ENCODE assay signal across 22 cellular contexts in genomic region chr1:42973799-42974198, GRCh38. TPM values are rescaled to one million over a fixed set of nuclear protein-coding genes. Genes with fewer than 3 reads are reported as not detected.
DNase-seq lines count a peak whose midpoint lies in the region; ATAC-seq and TF ChIP-seq lines count a peak whose summit lies in the region.
"Had no signal": no experiment of that assay in that cellular context is flagged by ENCODE, and none has a peak within 500 bp of the region (broad histone marks: within the 10 kb centered on the region; RNA-seq: fewer than 3 reads in every experiment).

No MANE protein-coding gene starts in this region.

- H3K9me1 ChIP-seq in IMR-90 (ENCODE audit: insufficient read depth, low read length), result peaks cover 19% of the 10 kb centered on the region

- no peaks in the 10 kb centered on the region for H3K27me3 ChIP-seq in IMR-90 (ENCODE audit: control insufficient read depth, insufficient read depth, low read length)
- H3K27me3 ChIP-seq in trophoblast cell (ENCODE audit: insufficient read depth, low read length), result no peaks in the 10 kb centered on the region
- no peaks in the 10 kb centered on the region for H3K27me3 ChIP-seq in tibial nerve
- H3K27me3 ChIP-seq: MG63 had no signal

- intact Hi-C loops in IMR-90 (cut with micrococcal nuclease), result no loop called here

- H3K27ac ChIP-seq in IMR-90 (ENCODE audit: insufficient read depth, low read length), result no peak overlapping the region
- peak overlapping the region; percentile 35 for H3K27ac ChIP-seq in trophoblast cell (ENCODE audit: low read depth, low read length)
- peak overlapping the region in 1 of 4 donors; percentile 79 for H3K27ac ChIP-seq in tibial nerve

- no peak overlapping the region for H4K5ac ChIP-seq in IMR-90 (ENCODE audit: low read depth, low read length)

- no TSS peak for BruUV-seq in IMR-90 (replicated peaks; lab: Mats Ljungman, UMichigan)

- H4K12ac ChIP-seq in trophoblast cell (ENCODE audit: low read depth, low read length), result no peak overlapping the region

- H4K20me1 ChIP-seq in IMR-90 (ENCODE audit: insufficient read depth, low read length), result no peaks in the 10 kb centered on the region

- H2BK15ac ChIP-seq in IMR-90 (ENCODE audit: low read depth, low read length), result peak overlapping the region; percentile 13; the same call in 1 of the 3 replicates

- TF ChIP-seq CTCF in IMR-90 (conservative IDR thresholded peaks at IDR 0.05; ENCODE audit: low read depth, low read length) (no peak), WTC11 (IDR thresholded peaks at IDR 0.05) (no peak), mesothelial cell of epicardium (IDR thresholded peaks at IDR 0.05; ENCODE audit: unreplicated experiment) (no peak), tibial nerve (IDR thresholded peaks at IDR 0.05) (no peak), GM20000 (IDR thresholded peaks at IDR 0.05; ENCODE audit: extremely low read depth, missing control alignments) (no peak)

- H2AFZ ChIP-seq in IMR-90 (replicated peaks; ENCODE audit: low read length, poor library complexity), result no peak overlapping the region
- H2AFZ ChIP-seq in trophoblast cell (ENCODE audit: insufficient read depth, low read length, poor library complexity), result no peak overlapping the region

- H3K36me3 ChIP-seq in IMR-90 (ENCODE audit: control insufficient read depth, insufficient read depth, low read length) (peaks cover 10% of the 10 kb centered on the region), trophoblast cell (ENCODE audit: control insufficient read depth in 1 of 2, insufficient read depth in 2 of 2, low read length in 2 of 2) (no peaks in the 10 kb centered on the region), tibial nerve (peaks cover 0 to 6% (median 0%) of the 10 kb centered on the region in 3 donors)
- H3K36me3 ChIP-seq: MG63 had no signal

- dilution Hi-C loops in IMR-90 (cut with HindIII; ENCODE audit: low sequenced_read_pairs, unreplicated experiment), result no loop called here

- 0 out of 2 replicates have a peak overlapping the region, but pooled peaks have one; percentile 45 for H3K27ac Mint-ChIP-seq in WTC11
- H3K27ac Mint-ChIP-seq in mesothelial cell of epicardium, result peak overlapping the region; percentile 82
- H3K27ac Mint-ChIP-seq: B cell, CD14-positive monocyte had no signal

- H2BK120ac ChIP-seq in IMR-90 (ENCODE audit: low read depth, low read length), result no peak overlapping the region
- peak overlapping the region; percentile 7 for H2BK120ac ChIP-seq in trophoblast cell (ENCODE audit: insufficient read depth, low read length, poor library complexity)

- TF ChIP-seq RAD21 in IMR-90 (IDR thresholded peaks at IDR 0.05; ENCODE audit: low read length), result no peak

- H2BK20ac ChIP-seq in IMR-90 (ENCODE audit: low read depth, low read length), result peak overlapping the region; percentile 42; the same call in 1 of the 2 replicates

- H3K4me3 ChIP-seq in IMR-90 (ENCODE audit: insufficient read depth, low read depth, low read length) (no peak overlapping the region), trophoblast cell (ENCODE audit: low read depth, low read length) (no peak overlapping the region), tibial nerve (no peak overlapping the region)
- H3K4me3 ChIP-seq: MG63 had no signal

- H3K4ac ChIP-seq in IMR-90 (ENCODE audit: low read depth, low read length) (peak overlapping the region; percentile 38; the same call in 1 of the 2 replicates), trophoblast cell (ENCODE audit: low read depth, low read length) (no peak overlapping the region)

- H3K36me3 Mint-ChIP-seq in WTC11, result peaks cover 53% of the 10 kb centered on the region
- peaks cover 17% of the 10 kb centered on the region for H3K36me3 Mint-ChIP-seq in mesothelial cell of epicardium
- H3K36me3 Mint-ChIP-seq: CD14-positive monocyte had no signal

- H3K14ac ChIP-seq in IMR-90 (replicated peaks; ENCODE audit: low read depth, low read length), result 0 out of 2 replicates have a peak overlapping the region, but pooled peaks have one; percentile 31
- peak overlapping the region; percentile 0 for H3K14ac ChIP-seq in trophoblast cell (ENCODE audit: low read length)

- no peak overlapping the region for H2BK5ac ChIP-seq in IMR-90 (ENCODE audit: low read depth, low read length, poor library complexity, severe bottlenecking)
- peak overlapping the region; percentile 49 for H2BK5ac ChIP-seq in trophoblast cell (ENCODE audit: low read depth, low read length, poor library complexity)

- H3K56ac ChIP-seq in IMR-90 (ENCODE audit: extremely low read depth, insufficient read depth, low read length), result no peak overlapping the region

- H4K91ac ChIP-seq in IMR-90 (ENCODE audit: insufficient read depth, low read depth, low read length), result no peak overlapping the region
- H4K91ac ChIP-seq in trophoblast cell (ENCODE audit: low read depth, low read length), result peak overlapping the region; percentile 41

- H3K9me3 Mint-ChIP-seq in WTC11 (no peaks in the 10 kb centered on the region), mesothelial cell of epicardium (no peaks in the 10 kb centered on the region)
- H3K9me3 Mint-ChIP-seq: CD14-positive monocyte, H9 had no signal

- peak overlapping the region; percentile 10 for H2BK12ac ChIP-seq in trophoblast cell (ENCODE audit: low read length)

- H3K4me2 ChIP-seq in IMR-90 (ENCODE audit: low read depth, low read length) (no peak overlapping the region), trophoblast cell (ENCODE audit: low read length) (no peak overlapping the region)
- H3K4me2 ChIP-seq: SK-N-SH had no signal

- DNase-seq in IMR-90 (no peak), WTC11 (ENCODE audit: low spot score) (no peak), mesothelial cell of epicardium (ENCODE audit: low spot score in 2 of 2, unreplicated experiment in 2 of 2) (no peak), trophoblast cell (no peak), cerebellar nuclear complex (lab: John Stamatoyannopoulos, UW) (no peak), tibial nerve (ENCODE audit: low spot score in 2 of 2) (no peak), GM20000 (ENCODE audit: low spot score) (no peak), HuH-7.5 (ENCODE audit: low spot score) (no peak)
- DNase-seq: DMS53, GDM1, H9, MG63, NCI-H1417, NCI-H1694 treated with DMSO at 0.1 percent for 48 hours, NCI-H2081 treated with DMSO at 0.1 percent for 48 hours, NCI-H2171 treated with DMSO at 0.1 percent for 48 hours, NCI-H526 treated with DMSO at 0.1 percent for 48 hours, RPMI8226, SHP77 had no signal

- no peaks in the 10 kb centered on the region for H3K79me2 ChIP-seq in trophoblast cell (ENCODE audit: control insufficient read depth, insufficient read depth, low read length, poor library complexity)

- 100% methylated on average over 2 of the region's 3 CpGs; no CpG with 5 or more reads in 1 of the 2 experiments for WGBS in IMR-90 (ENCODE audit: extremely low coverage in 2 of 2, insufficient read length in 1 of 2), 2 experiments
- WGBS in trophoblast cell (ENCODE audit: extremely low coverage, insufficient coverage, insufficient read length), result no CpG with 5 or more reads among the region's 3 CpGs
- 93 to 94% methylated on average over 3 of the region's 3 CpGs for WGBS in tibial nerve, 2 donors

- no peak for TF ChIP-seq POLR2A in IMR-90 (IDR thresholded peaks at IDR 0.05; ENCODE audit: low read depth, low read length)
- TF ChIP-seq POLR2A in tibial nerve (IDR thresholded peaks at IDR 0.05), result no peak

- no peaks in the 10 kb centered on the region for H3K27me3 Mint-ChIP-seq in WTC11 (ENCODE audit: low read depth)
- H3K27me3 Mint-ChIP-seq in mesothelial cell of epicardium (ENCODE audit: low read depth), result no peaks in the 10 kb centered on the region
- H3K27me3 Mint-ChIP-seq: B cell had no signal

- no peak overlapping the region for H2AK9ac ChIP-seq in IMR-90 (replicated peaks; ENCODE audit: low read depth, low read length, poor library complexity)

- H3K18ac ChIP-seq in IMR-90 (ENCODE audit: low read depth, low read length) (no peak overlapping the region), trophoblast cell (ENCODE audit: low read length) (no peak overlapping the region)

- H3K4me1 ChIP-seq in IMR-90 (ENCODE audit: control insufficient read depth, insufficient read depth, low read length) (peaks cover 9% of the 10 kb centered on the region), trophoblast cell (ENCODE audit: control insufficient read depth in 1 of 2, insufficient read depth in 2 of 2, low read length in 2 of 2) (peaks cover 9 to 18% of the 10 kb centered on the region in 2 experiments), tibial nerve (peaks cover 0 to 28% (median 0%) of the 10 kb centered on the region in 4 donors)

- POLR2A ChIA-PET in IMR-90 (lab: Charles Lee; ENCODE audit: unreplicated experiment) (no interaction called here), WTC11 (lab: Charles Lee) (interaction anchor here (0.7 to 1.1 kb wide), 2 partner anchors 15 to 27 kb away, joined by 4 to 5 read pairs; no protein-coding TSS in a partner anchor)

- in situ Hi-C loops in IMR-90 (cut with MboI; ENCODE audit: low sequenced_read_pairs), result no loop called here

- H3K23ac ChIP-seq in IMR-90 (ENCODE audit: low read depth, low read length) (no peak overlapping the region), trophoblast cell (ENCODE audit: low read length) (no peak overlapping the region)

- H3K4me3 Mint-ChIP-seq in WTC11, result no peak overlapping the region
- H3K4me3 Mint-ChIP-seq in mesothelial cell of epicardium, result no peak overlapping the region
- H3K4me3 Mint-ChIP-seq: B cell, CD14-positive monocyte, H9 had no signal

- H3K4me1 Mint-ChIP-seq in WTC11 (peaks cover 25% of the 10 kb centered on the region), mesothelial cell of epicardium (peaks cover 45% of the 10 kb centered on the region)
- H3K4me1 Mint-ChIP-seq: B cell, CD14-positive monocyte had no signal

- H3K9me3 ChIP-seq in IMR-90 (ENCODE audit: control insufficient read depth, insufficient read depth, low read length) (no peaks in the 10 kb centered on the region), trophoblast cell (ENCODE audit: insufficient read depth, low read depth, low read length) (no peaks in the 10 kb centered on the region), tibial nerve (no peaks in the 10 kb centered on the region)
- H3K9me3 ChIP-seq: MG63, SK-N-SH had no signal

- H3K9ac ChIP-seq in IMR-90 (ENCODE audit: low read depth, low read length), result no peak overlapping the region
- no peak overlapping the region for H3K9ac ChIP-seq in trophoblast cell (ENCODE audit: low read length)
- H3K9ac ChIP-seq: SK-N-SH had no signal

- CTCF ChIA-PET in IMR-90 (lab: Yijun Ruan, JAX), result interaction anchor here (0.5 kb wide), 1 partner anchor 36 kb away, joined by 3 read pairs; no protein-coding TSS in a partner anchor
- CTCF ChIA-PET in WTC11 (lab: Charles Lee), result interaction anchor here (0.8 kb wide), 1 partner anchor 60 kb away, joined by 3 read pairs; no protein-coding TSS in a partner anchor

- H4K8ac ChIP-seq in IMR-90 (ENCODE audit: low read depth in 2 of 2, low read length in 2 of 2), result no peak overlapping the region; a peak in 1 of 4 replicates
- H4K8ac ChIP-seq in trophoblast cell (ENCODE audit: low read depth, low read length), result no peak overlapping the region

- ATAC-seq in IMR-90 (ENCODE audit: low read depth) (no peak), WTC11 (no peak)

- H2AK5ac ChIP-seq in IMR-90 (ENCODE audit: low read depth, low read length) (peak overlapping the region; percentile 29; the same call in 1 of the 2 replicates), trophoblast cell (ENCODE audit: low read length) (no peak overlapping the region)

- H3K79me1 ChIP-seq in IMR-90 (ENCODE audit: low read depth in 1 of 2, low read length in 2 of 2), result peaks cover 3 to 10% of the 10 kb centered on the region in 2 experiments; a peak in 3 of 4 replicates
- peaks cover 12% of the 10 kb centered on the region for H3K79me1 ChIP-seq in trophoblast cell (ENCODE audit: low read length)

- TF ChIP-seq EP300 in tibial nerve (IDR thresholded peaks at IDR 0.05), result no peak

RNA-seq across cellular contexts. Expression of gene SLC2A1, which starts 15.1 kb away (rescaled TPM):
- total RNA-seq in IMR-90 (2012; rRNA removed), result 203 and 395 TPM in 2 replicates
- 200 and 208 TPM in 2 replicates for polyA plus RNA-seq in IMR-90 (2012; rRNA removed)
- 557 and 944 TPM in 2 replicates for polyA plus RNA-seq in IMR-90 (2012; cell fraction: cytosol; rRNA removed)
- 202 and 690 TPM in 2 replicates for polyA plus RNA-seq in IMR-90 (2012; cell fraction: nucleus; rRNA removed; ENCODE audit: low replicate concordance)
- total RNA-seq in WTC11 (2021), result 215 to 415 TPM (median 396 TPM) in 3 replicates
- total RNA-seq in mesothelial cell of epicardium, result 786 to 841 TPM (median 827 TPM) in 3 replicates
- 1,633 and 1,681 TPM in 2 replicates for polyA plus RNA-seq in trophoblast cell (2013)
- 1,000 to 10,000 TPM in 3 of 4 donors, 100 to 1,000 TPM in 1; 953 to 4,970 (median 3,437) TPM for total RNA-seq in tibial nerve
